In the genomic region with DNA sequence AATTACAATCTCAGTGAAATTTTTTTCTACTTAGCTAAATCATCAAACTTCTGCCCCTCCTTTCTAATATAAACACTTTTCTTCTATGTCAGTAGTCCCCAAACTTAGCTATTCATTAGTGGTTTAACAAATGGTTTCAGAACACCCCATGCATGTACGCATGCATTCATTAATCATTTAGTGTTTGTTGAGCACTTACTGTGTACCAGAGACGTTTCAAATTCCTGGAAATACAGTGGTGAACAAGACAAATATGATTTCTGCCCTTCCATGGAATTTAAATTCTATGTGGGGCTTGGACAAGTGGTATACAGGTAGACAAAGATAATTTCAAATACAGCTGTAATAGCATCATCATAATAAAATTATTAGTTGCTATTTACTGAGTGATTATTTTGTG, we compare ENCODE assay signal across 8 cellular contexts. TPM values are rescaled to one million over a fixed set of nuclear protein-coding genes. Genes with fewer than 3 reads are reported as not detected.
DNase-seq lines count a peak whose midpoint lies in the region; ATAC-seq and TF ChIP-seq lines count a peak whose summit lies in the region.

No MANE protein-coding gene starts in this region.

- CTCF ChIA-PET in naive thymus-derived CD4-positive, alpha-beta T cell (lab: Charles Lee): no interaction called here

- intact Hi-C loops in naive thymus-derived CD4-positive, alpha-beta T cell (cut with micrococcal nuclease): loop anchor here (2.0 to 10.0 kb wide), 6 partner anchors 24 to 1791 kb away; partner anchors contain the start of genes HP1BP3 (in 2 of the 2), DDOST (in 1 of the 2), KDM1A (in 1 of the 2) and NBPF3 (in 1 of the 2)

- DNase-seq in CD4-positive, CD25-positive, alpha-beta regulatory T cell: no peak
- DNase-seq in LNCaP clone FGC (ENCODE audit: low read depth): no peak
- no peak for DNase-seq in central memory CD8-positive, alpha-beta T cell (ENCODE audit: low spot score in 2 of 2)
- no peak for DNase-seq in naive thymus-derived CD4-positive, alpha-beta T cell
- no peak for DNase-seq in NCI-H510A treated with DMSO at 0.1 percent for 48 hours (lab: John Stamatoyannopoulos, UW)
- no peak for DNase-seq in stimulated activated CD4-positive, alpha-beta T cell treated with anti-CD3 and anti-CD28 coated beads, Interleukin-2, amount 100 ng/mL, for 48 hours

- H3K4me1 Mint-ChIP-seq in CD4-positive, CD25-positive, alpha-beta regulatory T cell: peaks cover 33 to 60% (median 46%) of the 10 kb centered on the region in 4 donors
- peaks cover 55% of the 10 kb centered on the region for H3K4me1 Mint-ChIP-seq in central memory CD8-positive, alpha-beta T cell
- H3K4me1 Mint-ChIP-seq in naive thymus-derived CD4-positive, alpha-beta T cell: peaks cover 16 to 62% (median 57%) of the 10 kb centered on the region in 7 donors

- no peak for ATAC-seq in CD4-positive, CD25-positive, alpha-beta regulatory T cell (ENCODE audit: low read depth in 2 of 2)
- ATAC-seq in central memory CD8-positive, alpha-beta T cell (replicated peaks; ENCODE audit: extremely low read depth, poor library complexity, severe bottlenecking): no peak
- ATAC-seq in naive thymus-derived CD4-positive, alpha-beta T cell: no peak
- ATAC-seq in HG02642 (IDR thresholded peaks at IDR 0.05; ENCODE audit: poor library complexity, unreplicated experiment) (no peak), HG03135 (IDR thresholded peaks at IDR 0.05; ENCODE audit: unreplicated experiment) (no peak)

- peaks cover 9% of the 10 kb centered on the region for H3K27me3 Mint-ChIP-seq in CD4-positive, CD25-positive, alpha-beta regulatory T cell
- H3K27me3 Mint-ChIP-seq in central memory CD8-positive, alpha-beta T cell: no peaks in the 10 kb centered on the region
- peaks cover 0 to under 1% (median 0%) of the 10 kb centered on the region in 5 donors for H3K27me3 Mint-ChIP-seq in naive thymus-derived CD4-positive, alpha-beta T cell

- H3K4me1 ChIP-seq in CD4-positive, CD25-positive, alpha-beta regulatory T cell (ENCODE audit: control insufficient read depth, insufficient read depth, low read length, poor library complexity, severe bottlenecking): peaks cover 20% of the 10 kb centered on the region
- H3K4me1 ChIP-seq in naive thymus-derived CD4-positive, alpha-beta T cell (ENCODE audit: control insufficient read depth in 2 of 2, insufficient read depth in 2 of 2, low read length in 2 of 2): peaks cover 4 to 10% of the 10 kb centered on the region in 2 donors

- peak overlapping the region; percentile 86 for H3K4me3 ChIP-seq in CD4-positive, CD25-positive, alpha-beta regulatory T cell (ENCODE audit: low read depth, low read length)
- peak overlapping the region; percentile 78 for H3K4me3 ChIP-seq in LNCaP clone FGC (ENCODE audit: low read depth, low read length)
- no peak overlapping the region for H3K4me3 ChIP-seq in naive thymus-derived CD4-positive, alpha-beta T cell (ENCODE audit: low read length)

- no peak overlapping the region for H3K27ac ChIP-seq in CD4-positive, CD25-positive, alpha-beta regulatory T cell (ENCODE audit: insufficient read depth, low read length, poor library complexity, severe bottlenecking)
- H3K27ac ChIP-seq in naive thymus-derived CD4-positive, alpha-beta T cell (ENCODE audit: low read depth, low read length): peak overlapping the region; percentile 85

- H3K9me3 ChIP-seq in CD4-positive, CD25-positive, alpha-beta regulatory T cell (ENCODE audit: control insufficient read depth in 2 of 2, low read length in 2 of 2): no peaks in the 10 kb centered on the region
- H3K9me3 ChIP-seq in naive thymus-derived CD4-positive, alpha-beta T cell (ENCODE audit: control insufficient read depth in 2 of 3, low read length in 3 of 3): no peaks in the 10 kb centered on the region

- H3K36me3 Mint-ChIP-seq in CD4-positive, CD25-positive, alpha-beta regulatory T cell: peaks cover 8% of the 10 kb centered on the region
- peaks cover 12% of the 10 kb centered on the region for H3K36me3 Mint-ChIP-seq in central memory CD8-positive, alpha-beta T cell (ENCODE audit: insufficient read depth)
- H3K36me3 Mint-ChIP-seq in naive thymus-derived CD4-positive, alpha-beta T cell: peaks cover under 1 to 5% (median 3%) of the 10 kb centered on the region in 5 donors

- TF ChIP-seq CTCF in LNCaP clone FGC (IDR thresholded peaks at IDR 0.05; ENCODE audit: control insufficient read depth, extremely low read depth, insufficient read depth): no peak

- POLR2A ChIA-PET in naive thymus-derived CD4-positive, alpha-beta T cell (lab: Charles Lee): interaction anchor here (0.6 to 1.1 kb wide), 2 partner anchors 11 to 759 kb away, joined by 3 read pairs; no protein-coding TSS in a partner anchor

- peak overlapping the region; percentile 92 to 97 (median 96) for H3K4me3 Mint-ChIP-seq in CD4-positive, CD25-positive, alpha-beta regulatory T cell
- H3K4me3 Mint-ChIP-seq in central memory CD8-positive, alpha-beta T cell: peak overlapping the region; percentile 96
- H3K4me3 Mint-ChIP-seq in naive thymus-derived CD4-positive, alpha-beta T cell: peak overlapping the region; percentile 86 to 98 (median 92)

- H3K27ac Mint-ChIP-seq in CD4-positive, CD25-positive, alpha-beta regulatory T cell: peak overlapping the region in 2 of 3 donors; percentile 28 to 95
- H3K27ac Mint-ChIP-seq in central memory CD8-positive, alpha-beta T cell (ENCODE audit: low read depth): peak overlapping the region; percentile 99
- peak overlapping the region; percentile 21 to 97 (median 94) for H3K27ac Mint-ChIP-seq in naive thymus-derived CD4-positive, alpha-beta T cell

- H3K36me3 ChIP-seq in CD4-positive, CD25-positive, alpha-beta regulatory T cell (ENCODE audit: control insufficient read depth, insufficient read depth, low read length): no peaks in the 10 kb centered on the region
- H3K36me3 ChIP-seq in naive thymus-derived CD4-positive, alpha-beta T cell (ENCODE audit: control insufficient read depth in 2 of 3, insufficient read depth in 3 of 3, low read length in 3 of 3): peaks cover 0 to 6% (median 0%) of the 10 kb centered on the region in 3 experiments

- no peaks in the 10 kb centered on the region for H3K9me3 Mint-ChIP-seq in CD4-positive, CD25-positive, alpha-beta regulatory T cell
- peaks cover 5% of the 10 kb centered on the region for H3K9me3 Mint-ChIP-seq in central memory CD8-positive, alpha-beta T cell
- H3K9me3 Mint-ChIP-seq in naive thymus-derived CD4-positive, alpha-beta T cell: peaks cover 0 to 5% (median 0%) of the 10 kb centered on the region in 11 donors

- H3K27me3 ChIP-seq in CD4-positive, CD25-positive, alpha-beta regulatory T cell (ENCODE audit: control insufficient read depth, insufficient read depth, low read length): no peaks in the 10 kb centered on the region
- no peaks in the 10 kb centered on the region for H3K27me3 ChIP-seq in naive thymus-derived CD4-positive, alpha-beta T cell (ENCODE audit: control insufficient read depth in 2 of 2, insufficient read depth in 2 of 2, low read length in 2 of 2)

RNA-seq across cellular contexts. Expression of gene ZBTB40, which starts 1.5 kb away (rescaled TPM):
- 45.4 TPM for total RNA-seq in CD4-positive, CD25-positive, alpha-beta regulatory T cell
- polyA plus RNA-seq in CD4-positive, CD25-positive, alpha-beta regulatory T cell: 1 to 10 TPM; 2.9 to 4.3 (median 3.7) TPM
- 10 to 100 TPM; 23.1 to 60.6 (median 43.5) TPM for total RNA-seq in naive thymus-derived CD4-positive, alpha-beta T cell
- polyA plus RNA-seq in naive thymus-derived CD4-positive, alpha-beta T cell: 1 to 10 TPM; 5.7 to 6.2 TPM
